In the genomic region with DNA sequence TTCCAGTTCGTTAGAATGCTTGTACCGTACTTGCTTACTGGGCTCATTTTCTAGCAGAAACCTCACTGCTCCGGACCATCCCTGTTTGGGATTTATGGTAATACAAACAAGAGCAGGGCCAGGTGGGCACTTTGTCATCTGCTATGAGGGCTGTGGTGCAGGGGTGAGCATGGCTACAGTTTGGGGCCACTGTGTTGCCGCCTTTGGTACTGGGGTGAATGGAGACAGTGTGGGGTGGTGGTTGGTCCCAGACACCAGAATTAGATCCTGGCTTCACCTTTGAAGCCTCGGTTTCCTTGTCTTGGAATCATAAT, we compare ENCODE assay signal across 20 cellular contexts.
A peak's percentile ranks its signal among the peaks of the same experiment; 100 is the strongest.
DNase-seq lines count a peak whose midpoint lies in the region; ATAC-seq and TF ChIP-seq lines count a peak whose summit lies in the region.
"Had no signal": no experiment of that assay in that cellular context is flagged by ENCODE, and none has a peak within 500 bp of the region (broad histone marks: within the 10 kb centered on the region; RNA-seq: fewer than 3 reads in every experiment).

No MANE protein-coding gene starts in this region.

- H3K4me1 Mint-ChIP-seq in activated naive CD4-positive, alpha-beta T cell treated with anti-CD3 and anti-CD28 coated beads, Interleukin-2, amount 50 U/mL, for 24 hours: peaks cover 28% of the 10 kb centered on the region
- peaks cover 2% of the 10 kb centered on the region for H3K4me1 Mint-ChIP-seq in endodermal cell

- peak overlapping the region; percentile 70 for H3K27ac Mint-ChIP-seq in activated naive CD4-positive, alpha-beta T cell treated with anti-CD3 and anti-CD28 coated beads, Interleukin-2, amount 50 U/mL, for 24 hours
- no peak overlapping the region for H3K27ac Mint-ChIP-seq in endodermal cell
- H3K27ac Mint-ChIP-seq: B cell; CD4-positive, alpha-beta T cell; T-helper 2 cell treated with Interferon-gamma antibody and Interleukin-4, amounts not matched to agents 5 μg/mL and 100 μg/mL, for 36 hours had no signal

- no peaks in the 10 kb centered on the region for H3K9me3 Mint-ChIP-seq in activated naive CD4-positive, alpha-beta T cell treated with anti-CD3 and anti-CD28 coated beads, Interleukin-2, amount 50 U/mL, for 24 hours
- H3K9me3 Mint-ChIP-seq in endodermal cell: no peaks in the 10 kb centered on the region
- H3K9me3 Mint-ChIP-seq: CD4-positive, alpha-beta T cell had no signal

- H3K27me3 ChIP-seq in endodermal cell (ENCODE audit: control insufficient read depth, insufficient read depth, low read length, poor library complexity, severe bottlenecking): no peaks in the 10 kb centered on the region
- H3K27me3 ChIP-seq in SJCRH30: no peaks in the 10 kb centered on the region

- no peak overlapping the region for H3K9ac ChIP-seq in endodermal cell (ENCODE audit: extremely low read depth, low read length, poor library complexity, severe bottlenecking)

- H3K4me3 Mint-ChIP-seq in activated naive CD4-positive, alpha-beta T cell treated with anti-CD3 and anti-CD28 coated beads, Interleukin-2, amount 50 U/mL, for 24 hours: no peak overlapping the region
- H3K4me3 Mint-ChIP-seq in endodermal cell: no peak overlapping the region
- H3K4me3 Mint-ChIP-seq: B cell; CD4-positive, alpha-beta T cell; T-helper 2 cell treated with Interferon-gamma antibody and Interleukin-4, amounts not matched to agents 5 μg/mL and 100 μg/mL, for 36 hours had no signal

- H3K27me3 Mint-ChIP-seq in activated naive CD4-positive, alpha-beta T cell treated with anti-CD3 and anti-CD28 coated beads, Interleukin-2, amount 50 U/mL, for 24 hours: no peaks in the 10 kb centered on the region
- H3K27me3 Mint-ChIP-seq in endodermal cell (ENCODE audit: insufficient read depth): peaks cover 2% of the 10 kb centered on the region
- H3K27me3 Mint-ChIP-seq: B cell; CD4-positive, alpha-beta T cell had no signal

- no peaks in the 10 kb centered on the region for H3K36me3 Mint-ChIP-seq in activated naive CD4-positive, alpha-beta T cell treated with anti-CD3 and anti-CD28 coated beads, Interleukin-2, amount 50 U/mL, for 24 hours
- H3K36me3 Mint-ChIP-seq in endodermal cell (ENCODE audit: low read depth): no peaks in the 10 kb centered on the region

- TF ChIP-seq CTCF in endodermal cell (conservative IDR thresholded peaks at IDR 0.05): no peak

- no peak for ATAC-seq in GM18502 (IDR thresholded peaks at IDR 0.05; ENCODE audit: poor library complexity, unreplicated experiment)
- ATAC-seq: PC-3, SK-N-SH treated with all-trans-retinoic acid at 6 μM for 48 hours had no signal

- no peaks in the 10 kb centered on the region for H3K9me3 ChIP-seq in endodermal cell (ENCODE audit: control insufficient read depth, low read length)
- H3K9me3 ChIP-seq in SJCRH30 (replicated peaks): no peaks in the 10 kb centered on the region

- H3K36me3 ChIP-seq in endodermal cell (ENCODE audit: control insufficient read depth, insufficient read depth, low read length): no peaks in the 10 kb centered on the region
- no peaks in the 10 kb centered on the region for H3K36me3 ChIP-seq in SJCRH30

- H3K27ac ChIP-seq in endodermal cell (ENCODE audit: low read depth, low read length) (no peak overlapping the region), SJCRH30 (no peak overlapping the region)

- H3K4me1 ChIP-seq in endodermal cell (ENCODE audit: control insufficient read depth, insufficient read depth, low read length) (no peaks in the 10 kb centered on the region), SJCRH30 (peaks cover 16% of the 10 kb centered on the region)

- H3K4me3 ChIP-seq in endodermal cell (ENCODE audit: low read length): no peak overlapping the region
- no peak overlapping the region for H3K4me3 ChIP-seq in SJCRH30

- DNase-seq in activated naive CD4-positive, alpha-beta T cell (lab: John Stamatoyannopoulos, UW): no peak
- DNase-seq in NCI-H526 treated with DMSO at 0.1 percent for 48 hours (lab: John Stamatoyannopoulos, UW) (peak; percentile 76), endodermal cell (peak; percentile 16), NCI-H1105 (lab: John Stamatoyannopoulos, UW) (no peak), SJCRH30 (no peak)
- DNase-seq: CD4-positive, alpha-beta T cell; COR-L47; DMS 273 treated with DMSO at 0.1 percent for 48 hours; Kasumi-1; NCI-H1694 treated with DMSO at 0.1 percent for 48 hours; NCI-H2107; NCI-H2227 treated with DMSO at 0.1 percent for 48 hours; NCI-H510A; PC-3; SHP77 had no signal

- 95 to 97% methylated on average over 4 to 5 of the region's 5 CpGs for WGBS in endodermal cell (ENCODE audit: insufficient coverage in 1 of 2, insufficient read length in 1 of 2), 2 experiments

Comparison
In these comparisons a context has a peak if more than half of its experiments do, and no peak if none do; other contexts are left out.
1. DNase-seq: peak in NCI-H526 treated with DMSO at 0.1 percent for 48 hours (single experiment) and endodermal cell (single experiment); none in activated naive CD4-positive, alpha-beta T cell (0 of 4), NCI-H1105 (single experiment) and SJCRH30 (0 of 2).